Comparison of ENCODE assay signal across 1 cellular context in genomic region chr17:80453980-80454556, GRCh38.
TF ChIP-seq lines count a peak whose summit lies in the region.

No MANE protein-coding gene starts in this region.

TF ChIP-seq in GM23338, 12 proteins besides CTCF, POLR2A, EP300 and RAD21 (continued from another document):
- TF ChIP-seq CREB1 (CRISPR knock-in tag; IDR thresholded peaks at IDR 0.05; ENCODE audit: low read depth) (no peak), ZNF114 (CRISPR knock-in tag; IDR thresholded peaks at IDR 0.05) (no peak), NANOG (IDR thresholded peaks at IDR 0.05; ENCODE audit: borderline replicate concordance) (no peak)
